Comparison of ENCODE assay signal across 9 cellular contexts in genomic region chr7:73738220-73738611, GRCh38. TPM values are rescaled to one million over a fixed set of nuclear protein-coding genes. Genes with fewer than 3 reads are reported as not detected.
DNase-seq lines count a peak whose midpoint lies in the region; ATAC-seq and TF ChIP-seq lines count a peak whose summit lies in the region.
"Had no signal": no experiment of that assay in that cellular context is flagged by ENCODE, and none has a peak within 500 bp of the region (broad histone marks: within the 10 kb centered on the region; RNA-seq: fewer than 3 reads in every experiment).

No MANE protein-coding gene starts in this region.

- ATAC-seq in HG03378 (IDR thresholded peaks at IDR 0.05; ENCODE audit: unreplicated experiment) (peak; percentile 3), heart left ventricle (peak in 3 of 4 donors; percentile 19 to 57 (median 36)), HG03432 (IDR thresholded peaks at IDR 0.05; ENCODE audit: unreplicated experiment) (no peak)

- H3K4me3 ChIP-seq in SJSA1 (peak overlapping the region; percentile 61), adipocyte (ENCODE audit: low read length) (peak overlapping the region; percentile 94), heart left ventricle (peak overlapping the region; percentile 64 to 99 (median 78)), parathyroid adenoma (ENCODE audit: low read depth, low read length) (peak overlapping the region; percentile 81)

- DNase-seq in NCI-H1436 (lab: John Stamatoyannopoulos, UW), result peak; percentile 52
- no peak for DNase-seq in NCI-H1436 treated with DMSO at 0.1 percent for 48 hours (lab: John Stamatoyannopoulos, UW)
- DNase-seq in SJSA1 (ENCODE audit: low read depth in 1 of 2, low spot score in 2 of 2), result peak; percentile 68 to 82
- DNase-seq in adipocyte (ENCODE audit: low read depth), result peak; percentile 78
- peak; percentile 56 to 79 (median 61) for DNase-seq in heart left ventricle

- H3K27me3 ChIP-seq in SJSA1 (replicated peaks) (no peaks in the 10 kb centered on the region), adipocyte (replicated peaks; ENCODE audit: control insufficient read depth, insufficient read depth, low read length) (no peaks in the 10 kb centered on the region), heart left ventricle (no peaks in the 10 kb centered on the region), parathyroid adenoma (ENCODE audit: control insufficient read depth, insufficient read depth, low read length) (no peaks in the 10 kb centered on the region)

- TF ChIP-seq CTCF in heart left ventricle (IDR thresholded peaks at IDR 0.05), result no peak
- no peak for TF ChIP-seq CTCF in parathyroid adenoma (IDR thresholded peaks at IDR 0.05)

- H3K36me3 ChIP-seq in SJSA1 (peaks cover 32% of the 10 kb centered on the region), adipocyte (ENCODE audit: control insufficient read depth, insufficient read depth, low read length, severe bottlenecking) (peaks cover 5% of the 10 kb centered on the region), heart left ventricle (peaks cover 0 to 23% (median 16%) of the 10 kb centered on the region in 9 donors), parathyroid adenoma (ENCODE audit: control insufficient read depth, insufficient read depth, low read length) (no peaks in the 10 kb centered on the region)

- peak overlapping the region; percentile 84 for H3K9ac ChIP-seq in adipocyte (ENCODE audit: low read length)
- peak overlapping the region; percentile 24 for H3K9ac ChIP-seq in parathyroid adenoma

- no peak for TF ChIP-seq POLR2A in heart left ventricle (IDR thresholded peaks at IDR 0.05)

- H2AFZ ChIP-seq in parathyroid adenoma, result peak overlapping the region; percentile 94

- H3K27ac ChIP-seq in SJSA1, result peak overlapping the region; percentile 53
- peak overlapping the region in 11 of 12 donors; percentile 64 to 91 (median 85) for H3K27ac ChIP-seq in heart left ventricle
- peak overlapping the region; percentile 89 for H3K27ac ChIP-seq in parathyroid adenoma

- intact Hi-C loops in heart left ventricle (cut with DNase I), result loop anchor here in 3 of 10 donors (2.0 to 10.0 kb wide), 4 partner anchors 56 to 393 kb away; partner anchors contain the start of genes BUD23 (in 1 of the 3), DNAJC30 (in 1 of the 3), METTL27 (in 1 of the 3) and VPS37D (in 1 of the 3)

- WGBS in heart left ventricle, 4 donors, result 0 to 2% (median 1%) methylated on average over 20 to 24 of the region's 24 CpGs

- H3K79me2 ChIP-seq in parathyroid adenoma, result no peaks in the 10 kb centered on the region

- no peaks in the 10 kb centered on the region for H3K9me3 ChIP-seq in SJSA1 (replicated peaks)
- H3K9me3 ChIP-seq in adipocyte (ENCODE audit: control insufficient read depth, low read length), result no peaks in the 10 kb centered on the region
- H3K9me3 ChIP-seq in heart left ventricle, result no peaks in the 10 kb centered on the region
- no peaks in the 10 kb centered on the region for H3K9me3 ChIP-seq in parathyroid adenoma (ENCODE audit: control insufficient read depth, low read length)

- peak overlapping the region; percentile 93 for H3K4me2 ChIP-seq in parathyroid adenoma (ENCODE audit: low read length)

- H3K4me1 ChIP-seq in SJSA1 (replicated peaks), result peaks cover 25% of the 10 kb centered on the region
- H3K4me1 ChIP-seq in adipocyte (ENCODE audit: control insufficient read depth, insufficient read depth, low read length), result peaks cover 21% of the 10 kb centered on the region
- peaks cover 0 to 28% (median 13%) of the 10 kb centered on the region in 12 donors for H3K4me1 ChIP-seq in heart left ventricle
- peaks cover 24% of the 10 kb centered on the region for H3K4me1 ChIP-seq in parathyroid adenoma

RNA-seq across cellular contexts. Expression of gene ABHD11, which starts 0.4 kb away (rescaled TPM):
- total RNA-seq in SJSA1 (2014; rRNA removed; shearing (Covaris generic)), result 23.6 and 25.8 TPM in 2 replicates
- 10 to 100 TPM; 17.9 to 36.9 (median 25.0) TPM for total RNA-seq in heart left ventricle
- 10 to 100 TPM; 21.0 to 27.7 TPM for polyA plus RNA-seq in heart left ventricle

RNA-seq across cellular contexts. Expression of gene STX1A, which starts 18.7 kb away (rescaled TPM):
- total RNA-seq in SJSA1 (2014; rRNA removed; shearing (Covaris generic)), result 8.8 and 10.1 TPM in 2 replicates
- 1 to 10 TPM; 1.1 to 3.6 (median 1.6) TPM for total RNA-seq in heart left ventricle
- polyA plus RNA-seq in heart left ventricle, result 1 to 10 TPM; 1.8 to 2.4 TPM

RNA-seq across cellular contexts. Expression of gene CLDN3, which starts 31.9 kb away (rescaled TPM):
- not detected in 2 replicates for total RNA-seq in SJSA1 (2014; rRNA removed; shearing (Covaris generic))
- not detected for total RNA-seq in heart left ventricle
- under 1 TPM in 1 of 2 donors, not detected in 1; 0.10 TPM for polyA plus RNA-seq in heart left ventricle
- total RNA-seq: subcutaneous adipose tissue had no signal

RNA-seq across cellular contexts. Expression of gene BUD23, which starts 54.8 kb away (rescaled TPM):
- 42.2 and 45.5 TPM in 2 replicates for total RNA-seq in SJSA1 (2014; rRNA removed; shearing (Covaris generic))
- total RNA-seq in heart left ventricle, result 10 to 100 TPM; 57.4 to 94.1 (median 68.6) TPM
- 100 to 1,000 TPM; 106 to 150 TPM for polyA plus RNA-seq in heart left ventricle

RNA-seq across cellular contexts. Expression of gene DNAJC30, which starts 55.0 kb away (rescaled TPM):
- total RNA-seq in SJSA1 (2014; rRNA removed; shearing (Covaris generic)), result 1.3 TPM in 2 replicates
- 10 to 100 TPM in 6 of 9 donors, 1 to 10 TPM in 3; 6.8 to 21.1 (median 15.6) TPM for total RNA-seq in heart left ventricle
- polyA plus RNA-seq in heart left ventricle, result 10 to 100 TPM in 1 of 2 donors, 1 to 10 TPM in 1; 7.2 to 14.0 TPM
